ENCODE assay signal across 14 cellular contexts in genomic region chr12:122999986-123000420, GRCh38.
"Had no signal": no experiment of that assay in that cellular context is flagged by ENCODE, and none has a peak within 500 bp of the region (broad histone marks: within the 10 kb centered on the region; RNA-seq: fewer than 3 reads in every experiment).

No MANE protein-coding gene starts in this region.

- H3K4me1 Mint-ChIP-seq: endodermal cell, immature natural killer cell had no signal

- H3K36me3 ChIP-seq: breast epithelium had no signal

- DNase-seq: activated CD4-positive, alpha-beta T cell treated with anti-CD3 and anti-CD28 coated beads, Interleukin-2, amount 50 U/mL, for 4 hours; activated CD4-positive, CD25-positive, alpha-beta regulatory T cell treated with anti-CD3 and anti-CD28 coated beads, Interleukin-2, amount 50 U/mL, for 72 hours; activated T-cell treated with anti-CD3 and anti-CD28 coated beads, Interleukin-2, amount 50 U/mL, for 1 hour; aorta; endodermal cell; immature natural killer cell; left colon; stimulated activated CD4-positive, alpha-beta T cell treated with anti-CD3 and anti-CD28 coated beads, Interleukin-15, amount 100 ng/mL, for 24 hours; stimulated activated CD4-positive, alpha-beta T cell treated with anti-CD3 and anti-CD28 coated beads, Interleukin-4, amount 100 ng/mL, for 24 hours; thyroid gland had no signal

- H3K36me3 Mint-ChIP-seq: activated naive CD8-positive, alpha-beta T cell; natural killer cell treated with Interleukin-12 subunit alpha and Interleukin-12 subunit beta and Interleukin-15 and Interleukin-18, amount 100 ng/mL, for 72 hours had no signal

- H3K27ac Mint-ChIP-seq: activated naive CD8-positive, alpha-beta T cell; endodermal cell; immature natural killer cell; natural killer cell treated with Interleukin-12 subunit alpha and Interleukin-12 subunit beta and Interleukin-15 and Interleukin-18, amount 100 ng/mL, for 72 hours; T-helper 1 cell treated with Interleukin-12 subunit alpha and Interleukin-12 subunit beta and Interleukin-4 antibody, amounts not matched to agents 30 μg/mL and 1 μg/mL, for 36 hours had no signal

- H3K4me3 Mint-ChIP-seq: activated naive CD8-positive, alpha-beta T cell; endodermal cell; immature natural killer cell; natural killer cell treated with Interleukin-12 subunit alpha and Interleukin-12 subunit beta and Interleukin-15 and Interleukin-18, amount 100 ng/mL, for 72 hours; T-helper 1 cell treated with Interleukin-12 subunit alpha and Interleukin-12 subunit beta and Interleukin-4 antibody, amounts not matched to agents 30 μg/mL and 1 μg/mL, for 36 hours had no signal

- H3K9me3 ChIP-seq: breast epithelium, thyroid gland had no signal

- H3K9me3 Mint-ChIP-seq: endodermal cell; immature natural killer cell; natural killer cell treated with Interleukin-12 subunit alpha and Interleukin-12 subunit beta and Interleukin-15 and Interleukin-18, amount 100 ng/mL, for 72 hours; T-helper 1 cell treated with Interleukin-12 subunit alpha and Interleukin-12 subunit beta and Interleukin-4 antibody, amounts not matched to agents 30 μg/mL and 1 μg/mL, for 36 hours had no signal

- H3K27ac ChIP-seq: breast epithelium, thyroid gland had no signal

- H3K27me3 ChIP-seq: breast epithelium, thyroid gland had no signal

- H3K27me3 Mint-ChIP-seq: activated naive CD8-positive, alpha-beta T cell; natural killer cell treated with Interleukin-12 subunit alpha and Interleukin-12 subunit beta and Interleukin-15 and Interleukin-18, amount 100 ng/mL, for 72 hours had no signal

- ATAC-seq: left colon; natural killer cell treated with Interleukin-12 subunit alpha and Interleukin-12 subunit beta and Interleukin-15 and Interleukin-18, amount 100 ng/mL, for 72 hours had no signal

- H3K4me3 ChIP-seq: breast epithelium, thyroid gland had no signal
